ENCODE assay signal across 8 cellular contexts in the genomic region with DNA sequence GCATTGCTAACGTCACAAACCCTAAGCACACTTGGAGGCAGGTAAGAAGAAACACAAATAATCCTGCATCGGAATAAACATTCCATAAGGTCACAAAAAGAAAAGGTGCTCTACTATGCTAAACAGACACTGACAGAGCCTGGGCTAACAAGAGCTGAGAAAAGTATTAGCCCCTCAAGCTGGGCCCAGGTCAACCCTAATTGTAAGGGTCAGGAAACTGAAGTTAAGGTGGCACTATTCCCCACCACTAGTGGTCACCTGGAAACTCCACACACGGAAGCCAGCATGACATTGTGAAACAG. TPM values are rescaled to one million over a fixed set of nuclear protein-coding genes. Genes with fewer than 3 reads are reported as not detected.
DNase-seq lines count a peak whose midpoint lies in the region; ATAC-seq and TF ChIP-seq lines count a peak whose summit lies in the region.

No MANE protein-coding gene starts in this region.

- TF ChIP-seq CTCF in AG09309 (IDR thresholded peaks at IDR 0.05; ENCODE audit: control insufficient read depth, insufficient read depth, low read depth, low read length, missing control alignments) (no peak), colonic mucosa (IDR thresholded peaks at IDR 0.05) (no peak)

- H3K27me3 ChIP-seq in Karpas-422 (ENCODE audit: low read length) = no peaks in the 10 kb centered on the region
- H3K27me3 ChIP-seq in colonic mucosa = no peaks in the 10 kb centered on the region

- H3K36me3 ChIP-seq in Karpas-422 (ENCODE audit: insufficient read depth, low read length) = no peaks in the 10 kb centered on the region
- no peaks in the 10 kb centered on the region for H3K36me3 ChIP-seq in colonic mucosa

- no peaks in the 10 kb centered on the region for H3K9me2 ChIP-seq in Karpas-422 (replicated peaks; ENCODE audit: insufficient read depth, low read length)

- H3K9me3 Mint-ChIP-seq in naive thymus-derived CD8-positive, alpha-beta T cell = no peaks in the 10 kb centered on the region

- intact Hi-C loops in colonic mucosa (cut with DNase I) = no loop called here

- no peak for DNase-seq in AG09309 (ENCODE audit: low read depth)
- DNase-seq in Karpas-422 = no peak
- no peak for DNase-seq in colonic mucosa
- DNase-seq in naive thymus-derived CD8-positive, alpha-beta T cell = no peak
- no peak for DNase-seq in NCI-H1048 (lab: John Stamatoyannopoulos, UW)
- DNase-seq in NCI-H510A (lab: John Stamatoyannopoulos, UW) = no peak
- DNase-seq in kidney tubule cell (ENCODE audit: low spot score) = no peak

- H3K79me2 ChIP-seq in Karpas-422 (ENCODE audit: low read length) = peaks cover 59% of the 10 kb centered on the region

- H3K27ac Mint-ChIP-seq in naive thymus-derived CD8-positive, alpha-beta T cell = peak overlapping the region; percentile 88 to 96 (median 93)

- no peak overlapping the region for H2AFZ ChIP-seq in Karpas-422 (ENCODE audit: low read length)

- H3K4me3 ChIP-seq in AG09309 (ENCODE audit: control insufficient read depth, low read depth, low read length) = peak overlapping the region; percentile 73
- H3K4me3 ChIP-seq in Karpas-422 (ENCODE audit: low read length) = peak overlapping the region; percentile 93
- H3K4me3 ChIP-seq in colonic mucosa = peak overlapping the region; percentile 80

- H3K4me1 ChIP-seq in Karpas-422 (ENCODE audit: low read length) = peaks cover 42% of the 10 kb centered on the region
- no peaks in the 10 kb centered on the region for H3K4me1 ChIP-seq in colonic mucosa

- no peaks in the 10 kb centered on the region for H3K27me3 Mint-ChIP-seq in naive thymus-derived CD8-positive, alpha-beta T cell

- no peak overlapping the region for H3K27ac ChIP-seq in Karpas-422 (ENCODE audit: low read length)
- H3K27ac ChIP-seq in colonic mucosa = peak overlapping the region; percentile 93

- peak overlapping the region; percentile 100 for H3K4me2 ChIP-seq in Karpas-422 (ENCODE audit: low read depth, low read length, poor library complexity, severe bottlenecking)

- H4K20me1 ChIP-seq in Karpas-422 (ENCODE audit: insufficient read depth, low read depth, low read length) = peaks cover 48% of the 10 kb centered on the region

- H3K9ac ChIP-seq in Karpas-422 (ENCODE audit: low read length) = peak overlapping the region; percentile 83
- H3K9ac ChIP-seq in colonic mucosa (ENCODE audit: low read depth in 2 of 2, low read length in 2 of 2) = peak overlapping the region; percentile 85 to 94

- no peaks in the 10 kb centered on the region for H3K36me3 Mint-ChIP-seq in naive thymus-derived CD8-positive, alpha-beta T cell

- H3K4me1 Mint-ChIP-seq in naive thymus-derived CD8-positive, alpha-beta T cell = peaks cover 32 to 73% (median 65%) of the 10 kb centered on the region in 4 donors

- POLR2A ChIA-PET in naive thymus-derived CD8-positive, alpha-beta T cell (lab: Charles Lee) = interaction anchor here (0.6 to 4.6 kb wide), 15 partner anchors 11 to 789 kb away, joined by 3 to 91 read pairs (median 5); a partner anchor contains a TSS

- peak overlapping the region; percentile 92 to 98 (median 94) for H3K4me3 Mint-ChIP-seq in naive thymus-derived CD8-positive, alpha-beta T cell

- no peaks in the 10 kb centered on the region for H3K9me3 ChIP-seq in Karpas-422 (ENCODE audit: low read length)
- no peaks in the 10 kb centered on the region for H3K9me3 ChIP-seq in colonic mucosa

- no peak for ATAC-seq in naive thymus-derived CD8-positive, alpha-beta T cell
- no peak for ATAC-seq in GM19397 (IDR thresholded peaks at IDR 0.05; ENCODE audit: unreplicated experiment)

RNA-seq across cellular contexts. Expression of a gene that starts 1.3 kb away (rescaled TPM):
- total RNA-seq in Karpas-422 (2014; rRNA removed; shearing (Covaris generic); ENCODE audit: low replicate concordance) = 37.8 and 44.7 TPM in 2 replicates
- total RNA-seq in colonic mucosa = 100 to 1,000 TPM; 218 to 414 TPM
- total RNA-seq in naive thymus-derived CD8-positive, alpha-beta T cell = 10 to 100 TPM; 62.0 to 68.7 TPM
- 10 to 100 TPM; 42.4 to 54.1 (median 44.3) TPM for polyA plus RNA-seq in naive thymus-derived CD8-positive, alpha-beta T cell

RNA-seq across cellular contexts. Expression of a gene that starts 48.5 kb away (rescaled TPM):
- 252 and 484 TPM in 2 replicates for total RNA-seq in Karpas-422 (2014; rRNA removed; shearing (Covaris generic); ENCODE audit: low replicate concordance)
- 10 to 100 TPM; 13.1 to 27.1 TPM for total RNA-seq in colonic mucosa
- 100 to 1,000 TPM; 177 to 180 TPM for total RNA-seq in naive thymus-derived CD8-positive, alpha-beta T cell
- 100 to 1,000 TPM; 423 to 549 (median 524) TPM for polyA plus RNA-seq in naive thymus-derived CD8-positive, alpha-beta T cell

RNA-seq across cellular contexts. Expression of a gene that starts 54.4 kb away (rescaled TPM):
- total RNA-seq in Karpas-422 (2014; rRNA removed; shearing (Covaris generic); ENCODE audit: low replicate concordance) = 70.3 and 80.3 TPM in 2 replicates
- total RNA-seq in colonic mucosa = 10 to 100 TPM; 81.3 to 82.8 TPM
- 10 to 100 TPM; 50.2 to 54.6 TPM for total RNA-seq in naive thymus-derived CD8-positive, alpha-beta T cell
- polyA plus RNA-seq in naive thymus-derived CD8-positive, alpha-beta T cell = 10 to 100 TPM; 82.8 to 94.1 (median 86.7) TPM
